ENCODE assay signal across 16 cellular contexts in genomic region chr1:54464031-54464476, GRCh38. TPM values are rescaled to one million over a fixed set of nuclear protein-coding genes. Genes with fewer than 3 reads are reported as not detected.
DNase-seq lines count a peak whose midpoint lies in the region; FAIRE-seq and TF ChIP-seq lines count a peak whose summit lies in the region.
"Had no signal": no experiment of that assay in that cellular context is flagged by ENCODE, and none has a peak within 500 bp of the region (broad histone marks: within the 10 kb centered on the region; RNA-seq: fewer than 3 reads in every experiment).

No MANE protein-coding gene starts in this region.

- no peak overlapping the region for H3K23ac ChIP-seq in H1 (ENCODE audit: insufficient read length)

- H3K4me3 Mint-ChIP-seq in activated CD4-positive, alpha-beta T cell treated with anti-CD3 and anti-CD28 coated beads, Interleukin-2, amount 10 ng/mL, durations not matched to agents 7 days and 5 days: no peak overlapping the region

- no peak overlapping the region for H2AFZ ChIP-seq in H1 (ENCODE audit: low read length)
- peak overlapping the region; percentile 4 for H2AFZ ChIP-seq in smooth muscle cell (ENCODE audit: low read depth)

- H3K79me1 ChIP-seq in H1 (ENCODE audit: low read depth, low read length): no peaks in the 10 kb centered on the region

- peak overlapping the region; percentile 59 for H4K91ac ChIP-seq in H1 (replicated peaks; ENCODE audit: insufficient read length, low read length)

- POLR2A ChIA-PET in activated CD4-positive, alpha-beta T cell treated with anti-CD3 and anti-CD28 coated beads, Interleukin-2, amount 10 ng/mL, durations not matched to agents 7 days and 5 days (lab: Charles Lee): no interaction called here
- POLR2A ChIA-PET in H1 (lab: Charles Lee; ENCODE audit: partially characterized antibody): interaction anchor here (1.0 to 4.1 kb wide), 7 partner anchors 8 to 154 kb away, joined by 3 to 14 read pairs (median 7); no protein-coding TSS in a partner anchor

- H3K4me3 ChIP-seq in NT2/D1 (ENCODE audit: insufficient read length, low read depth) (no peak overlapping the region), H1 (ENCODE audit: extremely low read depth in 1 of 4, insufficient read depth in 2 of 4, low read depth in 3 of 4, low read length in 4 of 4) (no peak overlapping the region), smooth muscle cell (no peak overlapping the region)
- H3K4me3 ChIP-seq: ovary, SJCRH30 had no signal

- peak overlapping the region; percentile 20; the same call in 1 of the 2 replicates for H2BK15ac ChIP-seq in H1 (ENCODE audit: low read length)

- H4K5ac ChIP-seq in H1 (ENCODE audit: insufficient read length, low read depth, low read length): no peak overlapping the region

- H3K4me2 ChIP-seq in H1 (ENCODE audit: insufficient read depth in 1 of 2, low read depth in 2 of 2, low read length in 2 of 2) (peak overlapping the region in 1 of 2 experiments; percentile 7; a peak in 1 of 4 replicates), smooth muscle cell (no peak overlapping the region)

- no peak overlapping the region for H3K56ac ChIP-seq in H1 (replicated peaks; ENCODE audit: insufficient read length, low read depth, low read length)

- H3K9me3 Mint-ChIP-seq in activated CD4-positive, alpha-beta T cell treated with anti-CD3 and anti-CD28 coated beads, Interleukin-2, amount 10 ng/mL, durations not matched to agents 7 days and 5 days: peaks cover under 1% of the 10 kb centered on the region

- no peaks in the 10 kb centered on the region; the same call in 1 of the 2 replicates for H3K23me2 ChIP-seq in H1 (ENCODE audit: low read depth, low read length)

- TF ChIP-seq RAD21 in H1 (IDR thresholded peaks at IDR 0.05 in 1 of 2, conservative IDR thresholded peaks at IDR 0.05 in 1 of 2; ENCODE audit: low read depth in 2 of 2, low read length in 2 of 2): no peak

- TF ChIP-seq CTCF in H1 (IDR thresholded peaks at IDR 0.05; ENCODE audit: control extremely low read depth in 1 of 3, insufficient read depth in 1 of 3, low read depth in 1 of 3, low read length in 3 of 3) (no peak), smooth muscle cell (IDR thresholded peaks at IDR 0.05; ENCODE audit: borderline replicate concordance, insufficient read depth, poor library complexity, severe bottlenecking) (no peak)

- no peaks in the 10 kb centered on the region for H3K27me3 Mint-ChIP-seq in activated CD4-positive, alpha-beta T cell treated with anti-CD3 and anti-CD28 coated beads, Interleukin-2, amount 10 ng/mL, durations not matched to agents 7 days and 5 days

- peak overlapping the region; percentile 75 for H3K27ac Mint-ChIP-seq in activated CD4-positive, alpha-beta T cell treated with anti-CD3 and anti-CD28 coated beads, Interleukin-2, amount 10 ng/mL, durations not matched to agents 7 days and 5 days

- peak overlapping the region; percentile 10; the same call in 1 of the 2 replicates for H2BK12ac ChIP-seq in H1 (ENCODE audit: low read depth, low read length)

- no peak overlapping the region for H3K14ac ChIP-seq in H1 (ENCODE audit: insufficient read length)

- WGBS in H1 (ENCODE audit: extremely low coverage in 1 of 2, insufficient coverage in 1 of 2, insufficient read length in 1 of 2, insufficient replicate concordance in 2 of 2, low coverage in 1 of 2, low lambda C conversion rate in 2 of 2, missing lambda C conversion rate in 1 of 2), 2 experiments: 88% methylated on average over 7 of the region's 7 CpGs; no CpG with 5 or more reads in 1 of the 2 experiments
- 84% methylated on average over 7 of the region's 7 CpGs for WGBS in smooth muscle cell (ENCODE audit: low lambda C conversion rate)

- H4K20me1 ChIP-seq in H1 (replicated peaks in 1 of 2; ENCODE audit: control insufficient read depth in 1 of 2, insufficient read depth in 2 of 2, low read length in 2 of 2): no peaks in the 10 kb centered on the region
- H4K20me1 ChIP-seq in smooth muscle cell (ENCODE audit: low read depth): no peaks in the 10 kb centered on the region

- TF ChIP-seq POLR2A in H1 (IDR thresholded peaks at IDR 0.05; ENCODE audit: control extremely low read depth in 1 of 2, low read depth in 2 of 2, low read length in 2 of 2): no peak

- no peak overlapping the region for H4K8ac ChIP-seq in H1 (ENCODE audit: extremely low read depth, insufficient read depth, low read length)

- H3K18ac ChIP-seq in H1 (ENCODE audit: extremely low read depth, low read length): peak overlapping the region; percentile 65; the same call in 1 of the 2 replicates

- no peaks in the 10 kb centered on the region for H3F3A ChIP-seq in smooth muscle cell (ENCODE audit: low read depth)

- FAIRE-seq in H1 (lab: Jason Lieb, UNC): no peak
- FAIRE-seq: GM12891, HTR-8/SVneo had no signal

- peak overlapping the region; percentile 44 for H3K9ac ChIP-seq in NT2/D1 (ENCODE audit: insufficient read length, low read depth)
- no peak overlapping the region; a peak in 1 of 7 replicates for H3K9ac ChIP-seq in H1 (replicated peaks in 1 of 4; ENCODE audit: extremely low read depth in 1 of 4, low read depth in 3 of 4, low read length in 3 of 4)
- H3K9ac ChIP-seq in smooth muscle cell (ENCODE audit: low read depth): no peak overlapping the region

- no peaks in the 10 kb centered on the region for H3K36me3 ChIP-seq in NT2/D1 (ENCODE audit: insufficient read depth, insufficient read length, low read length)
- no peaks in the 10 kb centered on the region for H3K36me3 ChIP-seq in H1 (ENCODE audit: control insufficient read depth in 2 of 4, insufficient read depth in 4 of 4, low read length in 3 of 4)
- H3K36me3 ChIP-seq in smooth muscle cell (ENCODE audit: low read depth): no peaks in the 10 kb centered on the region
- H3K36me3 ChIP-seq: ovary, SJCRH30 had no signal

- peak overlapping the region; percentile 6 for H2BK20ac ChIP-seq in H1 (ENCODE audit: low read length)

- peaks cover 38% of the 10 kb centered on the region for H3K4me1 Mint-ChIP-seq in activated CD4-positive, alpha-beta T cell treated with anti-CD3 and anti-CD28 coated beads, Interleukin-2, amount 10 ng/mL, durations not matched to agents 7 days and 5 days

- CTCF ChIA-PET in activated CD4-positive, alpha-beta T cell treated with anti-CD3 and anti-CD28 coated beads, Interleukin-2, amount 10 ng/mL, durations not matched to agents 7 days and 5 days (lab: Charles Lee): interaction anchor here (0.5 to 1.1 kb wide), 3 partner anchors 9 to 504 kb away, joined by 3 to 4 read pairs (median 3); no protein-coding TSS in a partner anchor
- CTCF ChIA-PET in H1 (lab: Charles Lee; ENCODE audit: partially characterized antibody): interaction anchor here (1.2 to 1.7 kb wide), 4 partner anchors 9 to 87 kb away, joined by 3 to 6 read pairs (median 4); no protein-coding TSS in a partner anchor

- H3K79me2 ChIP-seq in H1 (ENCODE audit: control insufficient read depth in 1 of 2, insufficient read depth in 2 of 2, low read length in 2 of 2) (no peaks in the 10 kb centered on the region), smooth muscle cell (ENCODE audit: low read depth) (no peaks in the 10 kb centered on the region)

- H3K27me3 ChIP-seq in NT2/D1 (ENCODE audit: insufficient read depth, insufficient read length) (no peaks in the 10 kb centered on the region), H1 (replicated peaks in 1 of 4; ENCODE audit: control insufficient read depth in 3 of 4, extremely low read depth in 1 of 4, insufficient read depth in 3 of 4, low read length in 3 of 4) (no peaks in the 10 kb centered on the region), smooth muscle cell (ENCODE audit: low read depth) (no peaks in the 10 kb centered on the region)
- H3K27me3 ChIP-seq: ovary, SJCRH30 had no signal

- no peaks in the 10 kb centered on the region for H3K36me3 Mint-ChIP-seq in activated CD4-positive, alpha-beta T cell treated with anti-CD3 and anti-CD28 coated beads, Interleukin-2, amount 10 ng/mL, durations not matched to agents 7 days and 5 days (ENCODE audit: low read depth)

- H3K4me1 ChIP-seq in NT2/D1 (ENCODE audit: insufficient read depth, insufficient read length): peaks cover 56% of the 10 kb centered on the region
- H3K4me1 ChIP-seq in H1 (replicated peaks in 1 of 4; ENCODE audit: control insufficient read depth in 3 of 4, insufficient read depth in 4 of 4, low read length in 3 of 4): peaks cover 9 to 40% (median 22%) of the 10 kb centered on the region in 4 experiments
- peaks cover 25% of the 10 kb centered on the region for H3K4me1 ChIP-seq in smooth muscle cell (ENCODE audit: low read depth)

- peak overlapping the region; percentile 49 for H2BK120ac ChIP-seq in H1 (replicated peaks; ENCODE audit: low read depth, low read length)

- H2AK5ac ChIP-seq in H1 (ENCODE audit: low read depth, low read length): peak overlapping the region; percentile 13; the same call in 1 of the 2 replicates

- peak overlapping the region; percentile 41 for H3K4ac ChIP-seq in H1 (replicated peaks; ENCODE audit: insufficient read length, low read depth, low read length)

- no peak overlapping the region for H3K27ac ChIP-seq in H1 (ENCODE audit: low read depth, low read length)
- H3K27ac ChIP-seq in smooth muscle cell (ENCODE audit: low read depth): no peak overlapping the region
- H3K27ac ChIP-seq: ovary, SJCRH30 had no signal

- DNase-seq in activated CD4-positive, alpha-beta T cell treated with anti-CD3 and anti-CD28 coated beads, Interleukin-2, amount 10 ng/mL, durations not matched to agents 7 days and 5 days: no peak
- no peak for DNase-seq in activated CD4-positive, alpha-beta T cell treated with anti-CD3 and anti-CD28 coated beads, Interleukin-2, amount 50 U/mL, for 48 hours
- no peak for DNase-seq in NT2/D1 (ENCODE audit: low read depth, low spot score)
- no peak for DNase-seq in H1 (ENCODE audit: low read depth in 1 of 2, low spot score in 2 of 2)
- DNase-seq in smooth muscle cell (lab: John Stamatoyannopoulos, UW; ENCODE audit: unreplicated experiment): no peak
- no peak for DNase-seq in NCI-H510A treated with DMSO at 0.1 percent for 48 hours (lab: John Stamatoyannopoulos, UW)
- DNase-seq in NCI-H1105 (lab: John Stamatoyannopoulos, UW): no peak
- DNase-seq in HT-29 (ENCODE audit: low spot score): no peak
- DNase-seq: effector CD4-positive, alpha-beta T cell; glutamatergic neuron; NCI-H1436 treated with DMSO at 0.1 percent for 48 hours; NCI-H774; SJCRH30 had no signal

- H2BK5ac ChIP-seq in H1 (ENCODE audit: low read depth, low read length): peak overlapping the region; percentile 75; the same call in 1 of the 2 replicates

- H3K9me3 ChIP-seq in NT2/D1 (ENCODE audit: insufficient read depth, low read length) (no peaks in the 10 kb centered on the region), H1 (ENCODE audit: insufficient read depth in 2 of 2, low read depth in 1 of 2, low read length in 1 of 2) (no peaks in the 10 kb centered on the region), smooth muscle cell (replicated peaks; ENCODE audit: low read depth) (no peaks in the 10 kb centered on the region)
- H3K9me3 ChIP-seq: ovary, SJCRH30 had no signal

- TF ChIP-seq EP300 in H1 (IDR thresholded peaks at IDR 0.05; ENCODE audit: borderline replicate concordance in 1 of 2, low read depth in 2 of 2, low read length in 2 of 2): no peak

RNA-seq across cellular contexts. Expression of gene SSBP3, which starts 57.9 kb away (rescaled TPM):
- 100 to 1,000 TPM in 1 of 2 experiments, 10 to 100 TPM in 1; 93.4 to 127 TPM for total RNA-seq in activated CD4-positive, alpha-beta T cell treated with anti-CD3 and anti-CD28 coated beads, Interleukin-2, amount 10 ng/mL, durations not matched to agents 7 days and 5 days
- total RNA-seq in H1 (2021; fragmentation: NEBNext Ultra II Directional; extraction: Animal tissue kit (Norgen Biotek cat#: 25700)): 133 and 134 TPM in 2 replicates
- polyA plus RNA-seq in H1 (2011; rRNA removed) (99.7 and 126 TPM in 2 replicates), smooth muscle cell (23.6 and 26.5 TPM in 2 replicates)
- 76.0 TPM for polyA plus RNA-seq in H1 (2011; cell fraction: cytosol; rRNA removed)
- 114 TPM for polyA plus RNA-seq in H1 (2011; cell fraction: nucleus; rRNA removed)
- polyA plus RNA-seq in H1 (2012, experiment 1 of 2): 108 to 113 TPM (median 112 TPM) in 4 replicates
- 86.8 TPM for polyA plus RNA-seq in H1 (2012, experiment 2 of 2)
- 131 TPM for polyA plus RNA-seq in H1 (2013, experiment 1 of 2)
- 128 TPM for polyA plus RNA-seq in H1 (2013, experiment 2 of 2)
- polyA minus RNA-seq in H1 (2011; rRNA and poly(A)+ RNA removed): 35.3 and 44.7 TPM in 2 replicates
- 39.1 TPM for polyA minus RNA-seq in H1 (2011; cell fraction: cytosol; rRNA and poly(A)+ RNA removed)
- 26.8 TPM for polyA minus RNA-seq in H1 (2011; cell fraction: nucleus; rRNA and poly(A)+ RNA removed)
- total RNA-seq in smooth muscle cell: 30.1 and 42.3 TPM in 2 replicates
- total RNA-seq in HT-29 (2014; rRNA removed; shearing (Covaris generic)): 15.5 and 18.2 TPM in 2 replicates
